Comparison of ENCODE assay signal across 7 cellular contexts in the genomic region with DNA sequence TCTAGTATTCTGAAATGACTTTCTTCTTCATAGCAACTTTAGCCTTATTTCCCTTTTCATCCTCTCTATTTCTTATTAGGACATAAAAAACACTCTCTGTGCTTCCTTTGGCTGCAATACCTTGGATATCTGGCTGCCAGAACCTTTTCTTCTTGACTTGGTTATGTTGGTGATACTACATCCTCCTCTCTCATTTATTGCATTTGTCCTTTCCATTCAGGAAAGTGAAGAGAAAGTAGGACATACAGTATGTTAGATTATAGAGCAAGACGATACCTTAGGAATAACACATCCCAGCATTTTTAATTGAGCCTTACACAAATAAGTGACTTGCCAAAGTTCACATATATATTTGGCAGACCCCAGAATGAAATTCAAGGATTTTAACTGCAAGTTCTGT.
"Had no signal": no experiment of that assay in that cellular context is flagged by ENCODE, and none has a peak within 500 bp of the region (broad histone marks: within the 10 kb centered on the region; RNA-seq: fewer than 3 reads in every experiment).

No MANE protein-coding gene starts in this region.

- FAIRE-seq: G401.6, GM12878, GM12891, GM12892, GM18507 had no signal

- ATAC-seq: GM12878 had no signal

- H3K4me3 ChIP-seq: GM12878 had no signal

- DNase-seq: GDM1, GF-D8 had no signal
